Comparison of ENCODE assay signal across 24 cellular contexts in genomic region chr2:182897137-182897536, GRCh38. TPM values are rescaled to one million over a fixed set of nuclear protein-coding genes. Genes with fewer than 3 reads are reported as not detected.
DNase-seq lines count a peak whose midpoint lies in the region; ATAC-seq and TF ChIP-seq lines count a peak whose summit lies in the region.
"Had no signal": no experiment of that assay in that cellular context is flagged by ENCODE, and none has a peak within 500 bp of the region (broad histone marks: within the 10 kb centered on the region; RNA-seq: fewer than 3 reads in every experiment).

No MANE protein-coding gene starts in this region.

- no peaks in the 10 kb centered on the region for H3K27me3 ChIP-seq in brain microvascular endothelial cell (replicated peaks)
- H3K27me3 ChIP-seq: body of pancreas, esophagus muscularis mucosa, heart left ventricle had no signal

- H3K27ac ChIP-seq in brain microvascular endothelial cell = no peak overlapping the region
- H3K27ac ChIP-seq: body of pancreas, esophagus muscularis mucosa, heart left ventricle had no signal

- H3K4me3 ChIP-seq in brain microvascular endothelial cell (ENCODE audit: low read depth, low read length) = no peak overlapping the region
- H3K4me3 ChIP-seq: body of pancreas, esophagus muscularis mucosa, heart left ventricle, mucosa of descending colon had no signal

- no peak for ATAC-seq in HG03565 (IDR thresholded peaks at IDR 0.05; ENCODE audit: unreplicated experiment)
- ATAC-seq: body of pancreas; CD8-positive, alpha-beta T cell; effector memory CD8-positive, alpha-beta T cell; heart left ventricle; mucosa of descending colon; T-cell had no signal

- in situ Hi-C loops in brain microvascular endothelial cell (cut with HindIII; ENCODE audit: low pct_ligation_motif_present, low sequenced_read_pairs) = no loop called here

- TF ChIP-seq CTCF in brain microvascular endothelial cell (IDR thresholded peaks at IDR 0.05; ENCODE audit: low read depth, low read length, missing control alignments) = no peak

- H3K36me3 ChIP-seq in brain microvascular endothelial cell (replicated peaks) = no peaks in the 10 kb centered on the region
- H3K36me3 ChIP-seq: esophagus muscularis mucosa, heart left ventricle had no signal

- peak; percentile 26 for DNase-seq in AG20443 (ENCODE audit: low spot score)
- DNase-seq in HT1080 (ENCODE audit: low read depth) = peak; percentile 82
- DNase-seq in brain microvascular endothelial cell = peak; percentile 32
- peak; percentile 66 for DNase-seq in iris pigment epithelial cell (ENCODE audit: low read depth)
- DNase-seq in activated CD4-positive, CD25-positive, alpha-beta regulatory T cell (lab: John Stamatoyannopoulos, UW) = no peak
- no peak for DNase-seq in NOMO-1 treated with dmso at 0.1 percent for 144 hours (lab: John Stamatoyannopoulos, UW; ENCODE audit: unreplicated experiment)
- DNase-seq in effector CD8-positive, alpha-beta T cell (lab: John Stamatoyannopoulos, UW) = no peak
- DNase-seq: activated CD8-positive, alpha-beta memory T cell treated with anti-CD3 and anti-CD28 coated beads for 24 hours; body of pancreas; CD8-positive, alpha-beta T cell; DMS53; effector memory CD8-positive, alpha-beta T cell; heart left ventricle; Kasumi-1; mucosa of descending colon; NCI-H1092; NCI-H1930; NCI-H2227 treated with DMSO at 0.1 percent for 48 hours; NCI-H748 treated with DMSO at 0.1 percent for 48 hours; SHP77; substantia nigra; T-cell had no signal

RNA-seq across cellular contexts. Expression of gene FRZB, which starts 30.7 kb away (rescaled TPM):
- not detected in 2 replicates for total RNA-seq in HT1080 (2014; rRNA removed; shearing (Covaris generic))
- not detected in 2 replicates for polyA plus RNA-seq in HT1080 (2015; cell fraction: cytosol; rRNA removed)
- 0.06 and 0.17 TPM in 2 replicates for polyA plus RNA-seq in HT1080 (2015; cell fraction: nucleus; rRNA removed)
- total RNA-seq: CD8-positive, alpha-beta T cell had no signal

Comparison
In these comparisons a context has a peak if more than half of its experiments do, and no peak if none do; other contexts are left out.
1. DNase-seq: peak in AG20443 (single experiment), HT1080 (single experiment), brain microvascular endothelial cell (single experiment) and iris pigment epithelial cell (single experiment); none in activated CD4-positive, CD25-positive, alpha-beta regulatory T cell (0 of 4), NOMO-1 treated with dmso at 0.1 percent for 144 hours (single experiment) and effector CD8-positive, alpha-beta T cell (single experiment).